ENCODE assay signal across 16 cellular contexts in the genomic region with DNA sequence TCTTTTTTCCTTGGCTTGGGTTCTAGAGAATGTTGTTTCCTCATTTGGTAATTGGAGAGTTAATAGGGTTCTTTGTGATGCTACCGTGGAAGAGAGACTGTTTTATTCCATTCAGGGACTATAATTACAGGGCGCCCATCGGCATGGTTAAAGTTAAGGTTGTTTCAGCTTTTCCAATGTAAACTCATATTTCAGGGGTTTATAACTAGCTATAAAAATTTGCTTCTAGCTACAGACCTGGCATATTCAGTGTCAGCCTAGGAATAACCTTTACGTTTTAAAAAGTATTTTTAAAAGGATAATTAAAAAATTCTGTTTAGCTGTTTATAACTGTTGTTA.
DNase-seq lines count a peak whose midpoint lies in the region; ATAC-seq and TF ChIP-seq lines count a peak whose summit lies in the region.
"Had no signal": no experiment of that assay in that cellular context is flagged by ENCODE, and none has a peak within 500 bp of the region (broad histone marks: within the 10 kb centered on the region; RNA-seq: fewer than 3 reads in every experiment).

No MANE protein-coding gene starts in this region.

- TF ChIP-seq POLR2A in esophagus squamous epithelium (IDR thresholded peaks at IDR 0.05), result no peak

- H3K27me3 ChIP-seq in right atrium auricular region (no peaks in the 10 kb centered on the region), left ventricle myocardium inferior (ENCODE audit: low read depth) (no peaks in the 10 kb centered on the region), esophagus squamous epithelium (no peaks in the 10 kb centered on the region), rectal smooth muscle tissue (ENCODE audit: control insufficient read depth, insufficient read depth, low read length) (no peaks in the 10 kb centered on the region)

- H3K36me3 ChIP-seq in right atrium auricular region, result no peaks in the 10 kb centered on the region
- H3K36me3 ChIP-seq in left ventricle myocardium inferior, result no peaks in the 10 kb centered on the region
- H3K36me3 ChIP-seq in esophagus squamous epithelium, result no peaks in the 10 kb centered on the region
- H3K36me3 ChIP-seq in rectal smooth muscle tissue (ENCODE audit: control insufficient read depth, insufficient read depth, low read length), result no peaks in the 10 kb centered on the region

- H3K4me1 Mint-ChIP-seq in osteocyte (ENCODE audit: unreplicated experiment), result peaks cover 59% of the 10 kb centered on the region
- H3K4me1 Mint-ChIP-seq: CD14-positive monocyte had no signal

- DNase-seq in right atrium auricular region (ENCODE audit: low spot score) (no peak), left ventricle myocardium inferior (no peak), esophagus squamous epithelium (lab: John Stamatoyannopoulos, UW) (no peak), osteocyte (ENCODE audit: extremely low spot score, unreplicated experiment) (no peak), occipital lobe (lab: John Stamatoyannopoulos, UW) (no peak)
- DNase-seq in stimulated activated CD4-positive, alpha-beta T cell treated with anti-CD3 and anti-CD28 coated beads, Interleukin-4, amount 100 ng/mL, for 24 hours, result no peak
- DNase-seq: cortex of kidney, DMS79 treated with DMSO at 0.1 percent for 48 hours, immature natural killer cell, NCI-H1048, NCI-H345, SHP77 had no signal

- no peak overlapping the region for H3K4me3 Mint-ChIP-seq in osteocyte (ENCODE audit: unreplicated experiment)
- H3K4me3 Mint-ChIP-seq: CD14-positive monocyte, immature natural killer cell had no signal

- TF ChIP-seq CTCF in right atrium auricular region (IDR thresholded peaks at IDR 0.05) (no peak), left ventricle myocardium inferior (IDR thresholded peaks at IDR 0.05; ENCODE audit: borderline replicate concordance) (no peak), esophagus squamous epithelium (IDR thresholded peaks at IDR 0.05) (no peak), osteocyte (IDR thresholded peaks at IDR 0.05) (no peak)

- intact Hi-C loops in left ventricle myocardium inferior (cut with micrococcal nuclease), result no loop called here
- intact Hi-C loops in esophagus squamous epithelium (cut with DNase I), result no loop called here

- H3K4me3 ChIP-seq in right atrium auricular region (no peak overlapping the region), left ventricle myocardium inferior (no peak overlapping the region), esophagus squamous epithelium (no peak overlapping the region), rectal smooth muscle tissue (ENCODE audit: low read length) (peak overlapping the region; percentile 7)
- H3K4me3 ChIP-seq: K562 had no signal

- peak overlapping the region; percentile 49 to 58 for H3K27ac ChIP-seq in right atrium auricular region
- H3K27ac ChIP-seq in left ventricle myocardium inferior (replicated peaks), result no peak overlapping the region
- peak overlapping the region in 3 of 4 donors; percentile 30 to 60 (median 56) for H3K27ac ChIP-seq in esophagus squamous epithelium
- no peak overlapping the region for H3K27ac ChIP-seq in rectal smooth muscle tissue (ENCODE audit: low read depth, low read length)

- H3K27ac Mint-ChIP-seq in osteocyte (ENCODE audit: unreplicated experiment), result no peak overlapping the region

- WGBS in esophagus squamous epithelium, 2 donors, result 69 to 79% methylated on average over 4 of the region's 4 CpGs

- no peak overlapping the region for H3K9ac ChIP-seq in rectal smooth muscle tissue (ENCODE audit: low read length)

- no peaks in the 10 kb centered on the region for H3K9me3 Mint-ChIP-seq in osteocyte (ENCODE audit: unreplicated experiment)
- H3K9me3 Mint-ChIP-seq: immature natural killer cell had no signal

- peaks cover 0 to 52% of the 10 kb centered on the region in 2 donors for H3K4me1 ChIP-seq in right atrium auricular region
- H3K4me1 ChIP-seq in left ventricle myocardium inferior, result peaks cover 60% of the 10 kb centered on the region
- H3K4me1 ChIP-seq in esophagus squamous epithelium, result peaks cover 0 to 66% (median 0%) of the 10 kb centered on the region in 3 donors
- peaks cover 3% of the 10 kb centered on the region for H3K4me1 ChIP-seq in rectal smooth muscle tissue (ENCODE audit: control insufficient read depth, insufficient read depth, low read length)

- H3K27me3 Mint-ChIP-seq in osteocyte (ENCODE audit: unreplicated experiment), result no peaks in the 10 kb centered on the region

- peaks cover 14% of the 10 kb centered on the region for H3K36me3 Mint-ChIP-seq in osteocyte (ENCODE audit: unreplicated experiment)

- H3K9me3 ChIP-seq in right atrium auricular region, result no peaks in the 10 kb centered on the region
- H3K9me3 ChIP-seq in left ventricle myocardium inferior (replicated peaks), result no peaks in the 10 kb centered on the region
- H3K9me3 ChIP-seq in esophagus squamous epithelium, result no peaks in the 10 kb centered on the region

- ATAC-seq in HG03342 (IDR thresholded peaks at IDR 0.05; ENCODE audit: unreplicated experiment), result no peak
- ATAC-seq: K562 had no signal

Comparison
In these comparisons a context has a peak if more than half of its experiments do, and no peak if none do; other contexts are left out.
1. H3K27ac ChIP-seq: peak in right atrium auricular region (2 of 2) and esophagus squamous epithelium (3 of 4); none in left ventricle myocardium inferior (single experiment) and rectal smooth muscle tissue (single experiment).